ENCODE assay signal across 12 cellular contexts in the genomic region with DNA sequence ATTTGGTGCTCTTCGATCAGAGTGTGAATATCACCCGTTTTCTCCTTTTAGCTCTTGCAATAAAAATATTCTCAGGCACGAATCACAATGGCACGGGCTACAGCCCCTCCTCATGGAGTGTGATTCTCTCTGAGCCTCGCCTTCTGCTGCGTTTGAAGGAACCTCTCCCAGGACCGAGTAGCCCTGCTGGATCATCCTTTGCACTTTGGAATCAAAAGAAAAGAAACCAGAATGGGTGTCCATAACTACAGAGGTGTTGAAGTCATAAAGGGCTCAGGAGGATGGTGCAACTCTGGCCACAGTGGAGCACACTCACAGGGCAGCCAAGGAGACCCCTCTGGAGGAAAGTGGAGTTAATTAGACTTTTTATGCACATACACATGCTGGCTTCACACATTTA.
"Had no signal": no experiment of that assay in that cellular context is flagged by ENCODE, and none has a peak within 500 bp of the region (broad histone marks: within the 10 kb centered on the region; RNA-seq: fewer than 3 reads in every experiment).

No MANE protein-coding gene starts in this region.

- H3K36me3 Mint-ChIP-seq: activated CD4-positive, alpha-beta memory T cell treated with anti-CD3 and anti-CD28 coated beads for 36 hours had no signal

- H3K27me3 Mint-ChIP-seq: activated naive CD8-positive, alpha-beta T cell treated with anti-CD3 and anti-CD28 coated beads, Interleukin-2, amount 10 ng/mL, durations not matched to agents 7 days and 5 days had no signal

- H3K27me3 ChIP-seq: cardiac muscle cell, heart right ventricle, spleen, testis had no signal

- DNase-seq: activated CD4-positive, alpha-beta memory T cell treated with anti-CD3 and anti-CD28 coated beads for 36 hours; activated CD4-positive, alpha-beta T cell treated with anti-CD3 and anti-CD28 coated beads for 48 hours; activated naive CD4-positive, alpha-beta T cell treated with Interleukin-2 at 50 U/mL for 16 hours; activated naive CD8-positive, alpha-beta T cell treated with anti-CD3 and anti-CD28 coated beads, Interleukin-2, amount 10 ng/mL, durations not matched to agents 7 days and 5 days; activated T-cell treated with anti-CD3 and anti-CD28 coated beads, Interleukin-2, amount 50 U/mL, for 48 hours; spleen; stimulated activated CD4-positive, alpha-beta T cell treated with anti-CD3 and anti-CD28 coated beads, Interleukin-4, amount 100 ng/mL, for 1 hour; stimulated activated naive CD4-positive, alpha-beta T cell; trophoblast cell had no signal

- H3K27ac Mint-ChIP-seq: activated CD4-positive, alpha-beta memory T cell treated with anti-CD3 and anti-CD28 coated beads for 36 hours; activated naive CD8-positive, alpha-beta T cell treated with anti-CD3 and anti-CD28 coated beads, Interleukin-2, amount 10 ng/mL, durations not matched to agents 7 days and 5 days had no signal

- H3K4me3 Mint-ChIP-seq: activated CD4-positive, alpha-beta memory T cell treated with anti-CD3 and anti-CD28 coated beads for 36 hours; activated naive CD8-positive, alpha-beta T cell treated with anti-CD3 and anti-CD28 coated beads, Interleukin-2, amount 10 ng/mL, durations not matched to agents 7 days and 5 days had no signal

- H3K36me3 ChIP-seq: cardiac muscle cell, heart right ventricle, spleen had no signal

- H3K9me3 Mint-ChIP-seq: activated CD4-positive, alpha-beta memory T cell treated with anti-CD3 and anti-CD28 coated beads for 36 hours; activated naive CD8-positive, alpha-beta T cell treated with anti-CD3 and anti-CD28 coated beads, Interleukin-2, amount 10 ng/mL, durations not matched to agents 7 days and 5 days had no signal

- H3K4me3 ChIP-seq: cardiac muscle cell, heart right ventricle, spleen, testis had no signal

- H3K27ac ChIP-seq: cardiac muscle cell, testis had no signal

- H3K9me3 ChIP-seq: heart right ventricle, spleen, testis had no signal
